In the genomic region with DNA sequence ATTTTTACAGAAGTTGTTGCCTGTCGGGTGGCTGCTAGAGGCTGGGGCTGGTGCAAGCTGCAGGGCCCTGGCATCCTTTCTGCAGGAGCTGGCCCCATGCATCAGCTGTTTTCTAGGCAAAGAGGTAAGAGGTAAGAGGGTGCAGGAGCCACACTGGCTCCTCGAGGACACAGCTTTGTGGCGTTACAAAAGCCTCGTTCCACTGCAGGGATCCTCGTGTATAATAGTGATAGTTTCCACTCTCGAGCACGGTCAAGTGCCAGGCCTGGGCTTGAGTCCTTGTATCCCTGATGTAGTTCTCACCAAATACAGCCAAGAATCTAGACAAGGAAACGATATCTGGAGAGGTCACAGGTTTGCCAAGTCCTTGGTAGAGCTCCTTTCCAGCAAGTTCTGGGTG, we compare ENCODE assay signal across 1 cellular context.
TF ChIP-seq lines count a peak whose summit lies in the region.

No MANE protein-coding gene starts in this region.

TF ChIP-seq in WTC11, 78 proteins besides CTCF, POLR2A, EP300 and RAD21 (continued from another document):
- TF ChIP-seq, protein P1, sequence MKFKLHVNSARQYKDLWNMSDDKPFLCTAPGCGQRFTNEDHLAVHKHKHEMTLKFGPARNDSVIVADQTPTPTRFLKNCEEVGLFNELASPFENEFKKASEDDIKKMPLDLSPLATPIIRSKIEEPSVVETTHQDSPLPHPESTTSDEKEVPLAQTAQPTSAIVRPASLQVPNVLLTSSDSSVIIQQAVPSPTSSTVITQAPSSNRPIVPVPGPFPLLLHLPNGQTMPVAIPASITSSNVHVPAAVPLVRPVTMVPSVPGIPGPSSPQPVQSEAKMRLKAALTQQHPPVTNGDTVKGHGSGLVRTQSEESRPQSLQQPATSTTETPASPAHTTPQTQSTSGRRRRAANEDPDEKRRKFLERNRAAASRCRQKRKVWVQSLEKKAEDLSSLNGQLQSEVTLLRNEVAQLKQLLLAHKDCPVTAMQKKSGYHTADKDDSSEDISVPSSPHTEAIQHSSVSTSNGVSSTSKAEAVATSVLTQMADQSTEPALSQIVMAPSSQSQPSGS (CRISPR knock-in tag; IDR thresholded peaks at IDR 0.05; ENCODE audit: borderline replicate concordance, low read depth): no peak
- TF ChIP-seq, protein P2, sequence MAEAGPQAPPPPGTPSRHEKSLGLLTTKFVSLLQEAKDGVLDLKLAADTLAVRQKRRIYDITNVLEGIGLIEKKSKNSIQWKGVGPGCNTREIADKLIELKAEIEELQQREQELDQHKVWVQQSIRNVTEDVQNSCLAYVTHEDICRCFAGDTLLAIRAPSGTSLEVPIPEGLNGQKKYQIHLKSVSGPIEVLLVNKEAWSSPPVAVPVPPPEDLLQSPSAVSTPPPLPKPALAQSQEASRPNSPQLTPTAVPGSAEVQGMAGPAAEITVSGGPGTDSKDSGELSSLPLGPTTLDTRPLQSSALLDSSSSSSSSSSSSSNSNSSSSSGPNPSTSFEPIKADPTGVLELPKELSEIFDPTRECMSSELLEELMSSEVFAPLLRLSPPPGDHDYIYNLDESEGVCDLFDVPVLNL (CRISPR knock-in tag; IDR thresholded peaks at IDR 0.05; ENCODE audit: borderline replicate concordance, low read depth): no peak
- no peak for TF ChIP-seq RELA (CRISPR knock-in tag; IDR thresholded peaks at IDR 0.05; ENCODE audit: borderline replicate concordance)
- TF ChIP-seq ZNF232 (CRISPR knock-in tag; IDR thresholded peaks at IDR 0.05): no peak
- no peak for TF ChIP-seq ZNF219 (CRISPR knock-in tag; IDR thresholded peaks at IDR 0.05; ENCODE audit: borderline replicate concordance)
- TF ChIP-seq CREM (CRISPR knock-in tag; IDR thresholded peaks at IDR 0.05): no peak
- TF ChIP-seq, protein P3, sequence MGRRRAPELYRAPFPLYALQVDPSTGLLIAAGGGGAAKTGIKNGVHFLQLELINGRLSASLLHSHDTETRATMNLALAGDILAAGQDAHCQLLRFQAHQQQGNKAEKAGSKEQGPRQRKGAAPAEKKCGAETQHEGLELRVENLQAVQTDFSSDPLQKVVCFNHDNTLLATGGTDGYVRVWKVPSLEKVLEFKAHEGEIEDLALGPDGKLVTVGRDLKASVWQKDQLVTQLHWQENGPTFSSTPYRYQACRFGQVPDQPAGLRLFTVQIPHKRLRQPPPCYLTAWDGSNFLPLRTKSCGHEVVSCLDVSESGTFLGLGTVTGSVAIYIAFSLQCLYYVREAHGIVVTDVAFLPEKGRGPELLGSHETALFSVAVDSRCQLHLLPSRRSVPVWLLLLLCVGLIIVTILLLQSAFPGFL (CRISPR knock-in tag; IDR thresholded peaks at IDR 0.05; ENCODE audit: borderline replicate concordance): no peak
- TF ChIP-seq FOXP1 (CRISPR knock-in tag; IDR thresholded peaks at IDR 0.05; ENCODE audit: borderline replicate concordance): no peak
- no peak for TF ChIP-seq SMAD4 (CRISPR knock-in tag; IDR thresholded peaks at IDR 0.05)
